Comparison of ENCODE assay signal across 15 cellular contexts in genomic region chr19:50178859-50179537, GRCh38. TPM values are rescaled to one million over a fixed set of nuclear protein-coding genes. Genes with fewer than 3 reads are reported as not detected.
DNase-seq lines count a peak whose midpoint lies in the region; TF ChIP-seq lines count a peak whose summit lies in the region.
"Had no signal": no experiment of that assay in that cellular context is flagged by ENCODE, and none has a peak within 500 bp of the region (broad histone marks: within the 10 kb centered on the region; RNA-seq: fewer than 3 reads in every experiment).

No MANE protein-coding gene starts in this region.

- no peaks in the 10 kb centered on the region for H3K36me3 Mint-ChIP-seq in type B pancreatic cell
- H3K36me3 Mint-ChIP-seq: activated naive CD4-positive, alpha-beta T cell treated with anti-CD3 and anti-CD28 coated beads, Interleukin-2, amount 50 U/mL, for 24 hours had no signal

- H3K9me3 ChIP-seq in HEK293 (ENCODE audit: control insufficient read depth, insufficient read depth, low read depth, low read length) (no peaks in the 10 kb centered on the region), SJCRH30 (replicated peaks) (no peaks in the 10 kb centered on the region; the same call in 1 of the 2 replicates)
- H3K9me3 ChIP-seq: psoas muscle had no signal

- H3K27me3 ChIP-seq in SJCRH30 = no peaks in the 10 kb centered on the region
- H3K27me3 ChIP-seq: brain microvascular endothelial cell had no signal

- no peaks in the 10 kb centered on the region for H3K36me3 ChIP-seq in HEK293 (ENCODE audit: control insufficient read depth in 2 of 2, insufficient read depth in 1 of 2, low read length in 2 of 2)
- H3K36me3 ChIP-seq in SJCRH30 = no peaks in the 10 kb centered on the region
- H3K36me3 ChIP-seq: brain microvascular endothelial cell had no signal

- H3K27ac Mint-ChIP-seq in type B pancreatic cell = peak overlapping the region; percentile 93
- H3K27ac Mint-ChIP-seq: activated naive CD4-positive, alpha-beta T cell treated with anti-CD3 and anti-CD28 coated beads, Interleukin-2, amount 50 U/mL, for 24 hours had no signal

- peaks cover 4% of the 10 kb centered on the region for H3K9me3 Mint-ChIP-seq in type B pancreatic cell
- H3K9me3 Mint-ChIP-seq: activated naive CD4-positive, alpha-beta T cell treated with anti-CD3 and anti-CD28 coated beads, Interleukin-2, amount 50 U/mL, for 24 hours had no signal

- H3K27ac ChIP-seq in HEK293 (ENCODE audit: extremely low read depth, low read depth, low read length) (peak overlapping the region; percentile 38), SJCRH30 (peak overlapping the region; percentile 100)
- H3K27ac ChIP-seq: brain microvascular endothelial cell, psoas muscle had no signal

- H3K4me1 Mint-ChIP-seq in type B pancreatic cell (ENCODE audit: unreplicated experiment) = peaks cover 13% of the 10 kb centered on the region
- H3K4me1 Mint-ChIP-seq: activated naive CD4-positive, alpha-beta T cell treated with anti-CD3 and anti-CD28 coated beads, Interleukin-2, amount 50 U/mL, for 24 hours; naive B cell had no signal

- H3K27me3 Mint-ChIP-seq in type B pancreatic cell = no peaks in the 10 kb centered on the region

- H3K4me1 ChIP-seq in HEK293 (ENCODE audit: control insufficient read depth, insufficient read depth, low read length) (peaks cover 14% of the 10 kb centered on the region), SJCRH30 (peaks cover 33% of the 10 kb centered on the region)
- H3K4me1 ChIP-seq: psoas muscle had no signal

- DNase-seq in SJCRH30 (peak; percentile 96 to 99), kidney glomerular epithelial cell (lab: John Stamatoyannopoulos, UW) (peak; percentile 44), type B pancreatic cell (ENCODE audit: extremely low spot score, unreplicated experiment) (no peak), DMS 273 (lab: John Stamatoyannopoulos, UW; ENCODE audit: unreplicated experiment) (no peak), NCI-H2107 (lab: John Stamatoyannopoulos, UW) (no peak)
- no peak for DNase-seq in activated CD4-positive, alpha-beta T cell treated with anti-CD3 and anti-CD28 coated beads, Interleukin-2, amount 50 U/mL, for 4 hours
- DNase-seq: brain microvascular endothelial cell, naive B cell, NCI-H774, psoas muscle had no signal

- POLR2A ChIA-PET in HEK293 (lab: Yijun Ruan, JAX) = no interaction called here

- no peak for TF ChIP-seq CTCF in HEK293 (tag by site-specific recombination; IDR thresholded peaks at IDR 0.05)
- TF ChIP-seq CTCF in type B pancreatic cell (conservative IDR thresholded peaks at IDR 0.05) = no peak

- peak overlapping the region; percentile 10 for H3K4me3 Mint-ChIP-seq in type B pancreatic cell
- H3K4me3 Mint-ChIP-seq: activated naive CD4-positive, alpha-beta T cell treated with anti-CD3 and anti-CD28 coated beads, Interleukin-2, amount 50 U/mL, for 24 hours had no signal

- H3K4me3 ChIP-seq in HEK293 (ENCODE audit: low read depth, low read length) = no peak overlapping the region
- H3K4me3 ChIP-seq in SJCRH30 = peak overlapping the region; percentile 32; the same call in 1 of the 2 replicates
- H3K4me3 ChIP-seq: psoas muscle had no signal

- CTCF ChIA-PET in HEK293 (lab: Yijun Ruan, JAX) = interaction anchor here (1.6 kb wide), 1 partner anchor 11 kb away, joined by 5 read pairs; no protein-coding TSS in a partner anchor

TF ChIP-seq in HEK293, 187 proteins besides CTCF, POLR2A, EP300 and RAD21 (continues in another document):
- TF ChIP-seq OSR2 (tag by site-specific recombination; IDR thresholded peaks at IDR 0.05) (no peak), ZBTB20 (tag by site-specific recombination; IDR thresholded peaks at IDR 0.05) (peak; percentile 47; the same call in 1 of the 2 replicates), KLF16 (tag by site-specific recombination; IDR thresholded peaks at IDR 0.05) (0 out of 2 replicates have a peak, but pooled peaks have one; percentile 15), ZNF518A (tag by site-specific recombination; conservative IDR thresholded peaks at IDR 0.05; ENCODE audit: low read depth) (no peak), ZSCAN4 (tag by site-specific recombination; IDR thresholded peaks at IDR 0.05) (no peak), ZNF155 (tag by site-specific recombination; IDR thresholded peaks at IDR 0.05) (no peak), ZNF280D (tag by site-specific recombination; IDR thresholded peaks at IDR 0.05) (no peak), ZBTB48 (tag by site-specific recombination; IDR thresholded peaks at IDR 0.05) (no peak; the same call in 1 of the 2 replicates), ZNF658 (tag by site-specific recombination; IDR thresholded peaks at IDR 0.05) (no peak), KLF9 (tag by site-specific recombination; IDR thresholded peaks at IDR 0.05; ENCODE audit: low read depth) (no peak), ZNF677 (tag by site-specific recombination; IDR thresholded peaks at IDR 0.05) (no peak), ZNF140 (tag by site-specific recombination; IDR thresholded peaks at IDR 0.05) (no peak)

RNA-seq across cellular contexts. Expression of gene IZUMO2, which starts 15.9 kb away (rescaled TPM):
- total RNA-seq in SJCRH30 (2014; rRNA removed; shearing (Covaris generic)) = 0.24 TPM in 1 of 2 replicates, not detected in the other
- total RNA-seq in type B pancreatic cell (ENCODE audit: low replicate concordance) = not detected in 2 replicates
- total RNA-seq: dermis microvascular lymphatic vessel endothelial cell; liver; psoas muscle; T-helper 2 cell treated with Interferon-gamma antibody and Interleukin-4, amounts not matched to agents 100 ng/mL and 5 ng/mL, for 36 hours had no signal

RNA-seq across cellular contexts. Expression of gene MYH14, which starts 24.4 kb away (rescaled TPM):
- total RNA-seq in SJCRH30 (2014; rRNA removed; shearing (Covaris generic)) = 25.5 and 25.7 TPM in 2 replicates
- 93.9 and 225 TPM in 2 replicates for total RNA-seq in type B pancreatic cell (ENCODE audit: low replicate concordance)
- total RNA-seq: T-helper 2 cell treated with Interferon-gamma antibody and Interleukin-4, amounts not matched to agents 100 ng/mL and 5 ng/mL, for 36 hours had no signal

Comparison
In these comparisons a context has a peak if more than half of its experiments do, and no peak if none do; other contexts are left out.
1. DNase-seq: peak in SJCRH30 (2 of 2) and kidney glomerular epithelial cell (single experiment); none in type B pancreatic cell (single experiment), activated CD4-positive, alpha-beta T cell treated with anti-CD3 and anti-CD28 coated beads, Interleukin-2, amount 50 U/mL, for 4 hours (0 of 2), DMS 273 (single experiment) and NCI-H2107 (single experiment).